In genomic region chr5:139193928-139194327, GRCh38 we compare ENCODE assay signal across 10 cellular contexts. TPM values are rescaled to one million over a fixed set of nuclear protein-coding genes. Genes with fewer than 3 reads are reported as not detected.
DNase-seq lines count a peak whose midpoint lies in the region; ATAC-seq and TF ChIP-seq lines count a peak whose summit lies in the region.
"Had no signal": no experiment of that assay in that cellular context is flagged by ENCODE, and none has a peak within 500 bp of the region (broad histone marks: within the 10 kb centered on the region; RNA-seq: fewer than 3 reads in every experiment).

No MANE protein-coding gene starts in this region.

- H3K27ac ChIP-seq in CD8-positive, alpha-beta T cell (ENCODE audit: low read depth, low read length): no peak overlapping the region
- no peak overlapping the region for H3K27ac ChIP-seq in HEK293 (ENCODE audit: extremely low read depth, low read depth, low read length)

- H3K9ac ChIP-seq in adipocyte (ENCODE audit: low read length): no peak overlapping the region

- intact Hi-C loops in CD8-positive, alpha-beta T cell (cut with DNase I, micrococcal nuclease): no loop called here

- no peaks in the 10 kb centered on the region for H3K9me3 ChIP-seq in CD8-positive, alpha-beta T cell (ENCODE audit: low read length)
- no peaks in the 10 kb centered on the region for H3K9me3 ChIP-seq in HEK293 (ENCODE audit: control insufficient read depth, insufficient read depth, low read depth, low read length)
- H3K9me3 ChIP-seq in adipocyte (ENCODE audit: control insufficient read depth, low read length): no peaks in the 10 kb centered on the region

- POLR2A ChIA-PET in CD8-positive, alpha-beta T cell (lab: Charles Lee): no interaction called here
- POLR2A ChIA-PET in HEK293 (lab: Yijun Ruan, JAX): interaction anchor here (1.1 kb wide), 1 partner anchor 148 kb away, joined by 3 read pairs; the partner anchor contains the start of gene PAIP2

- ATAC-seq in CD8-positive, alpha-beta T cell: no peak
- ATAC-seq in GM21786 (IDR thresholded peaks at IDR 0.05; ENCODE audit: unreplicated experiment): no peak
- ATAC-seq: activated CD4-positive, CD25-positive, alpha-beta regulatory T cell treated with anti-CD3 and anti-CD28 coated beads, Interleukin-2, amount 50 U/mL, for 24 hours had no signal

- no peak overlapping the region for H3K4me3 ChIP-seq in CD8-positive, alpha-beta T cell (ENCODE audit: low read depth, low read length)
- H3K4me3 ChIP-seq in HEK293 (ENCODE audit: low read depth, low read length) (no peak overlapping the region), adipocyte (ENCODE audit: low read length) (no peak overlapping the region)

- H3K4me1 ChIP-seq in CD8-positive, alpha-beta T cell (ENCODE audit: insufficient read depth, low read length): peaks cover 8% of the 10 kb centered on the region
- H3K4me1 ChIP-seq in HEK293 (ENCODE audit: control insufficient read depth, insufficient read depth, low read length) (peaks cover 12% of the 10 kb centered on the region), adipocyte (ENCODE audit: control insufficient read depth, insufficient read depth, low read length) (peaks cover 20% of the 10 kb centered on the region)

- peaks cover 13% of the 10 kb centered on the region for H3K36me3 Mint-ChIP-seq in CD8-positive, alpha-beta T cell

- no peak overlapping the region for H3K27ac Mint-ChIP-seq in CD8-positive, alpha-beta T cell

- no peak for DNase-seq in CD8-positive, alpha-beta T cell
- DNase-seq in adipocyte (ENCODE audit: low read depth) (peak; percentile 8), kidney tubule cell (ENCODE audit: low spot score) (peak; percentile 39), COLO668 (lab: John Stamatoyannopoulos, UW; ENCODE audit: unreplicated experiment) (no peak), HCEC 1CT (no peak), T1000 (lab: John Stamatoyannopoulos, UW) (no peak)
- DNase-seq: NCI-H510A had no signal

- H3K4me3 Mint-ChIP-seq in CD8-positive, alpha-beta T cell: no peak overlapping the region

- CTCF ChIA-PET in CD8-positive, alpha-beta T cell (lab: Charles Lee): interaction anchor here (0.9 kb wide), 1 partner anchor 11 kb away, joined by 3 read pairs; no protein-coding TSS in a partner anchor
- CTCF ChIA-PET in HEK293 (lab: Yijun Ruan, JAX): interaction anchor here (0.8 to 1.0 kb wide), 2 partner anchors 37 to 78 kb away, joined by 3 read pairs; no protein-coding TSS in a partner anchor

- H3K36me3 ChIP-seq in CD8-positive, alpha-beta T cell (ENCODE audit: insufficient read depth, low read length): no peaks in the 10 kb centered on the region
- H3K36me3 ChIP-seq in HEK293 (ENCODE audit: control insufficient read depth in 2 of 2, insufficient read depth in 1 of 2, low read length in 2 of 2) (peaks cover 0 to 14% of the 10 kb centered on the region in 2 experiments; a peak in 2 of 3 replicates), adipocyte (ENCODE audit: control insufficient read depth, insufficient read depth, low read length, severe bottlenecking) (no peaks in the 10 kb centered on the region)

- peaks cover 29% of the 10 kb centered on the region for H3K4me1 Mint-ChIP-seq in CD8-positive, alpha-beta T cell (ENCODE audit: low read depth)

- no peaks in the 10 kb centered on the region for H3K9me3 Mint-ChIP-seq in CD8-positive, alpha-beta T cell

- TF ChIP-seq CTCF in CD8-positive, alpha-beta T cell (IDR thresholded peaks at IDR 0.05): peak; percentile 20
- no peak for TF ChIP-seq CTCF in HEK293 (tag by site-specific recombination; IDR thresholded peaks at IDR 0.05)

- no peaks in the 10 kb centered on the region for H3K27me3 ChIP-seq in CD8-positive, alpha-beta T cell (ENCODE audit: insufficient read depth, low read length)
- H3K27me3 ChIP-seq in adipocyte (replicated peaks; ENCODE audit: control insufficient read depth, insufficient read depth, low read length): no peaks in the 10 kb centered on the region

- no peaks in the 10 kb centered on the region for H3K27me3 Mint-ChIP-seq in CD8-positive, alpha-beta T cell (ENCODE audit: low read depth)

TF ChIP-seq in HEK293, 187 proteins besides CTCF, POLR2A, EP300 and RAD21:
- TF ChIP-seq PRDM1 (tag by site-specific recombination; IDR thresholded peaks at IDR 0.05): 0 out of 2 replicates have a peak, but pooled peaks have one; percentile 12
- no peak for TF ChIP-seq ZNF404 (tag by site-specific recombination; IDR thresholded peaks at IDR 0.05)
- TF ChIP-seq ZNF555 (tag by site-specific recombination; conservative IDR thresholded peaks at IDR 0.05): no peak

RNA-seq across cellular contexts. Expression of gene SIL1, which starts 4.2 kb away (rescaled TPM):
- total RNA-seq in CD8-positive, alpha-beta T cell: 10 to 100 TPM; 14.0 to 19.5 TPM

Comparison
In these comparisons a context has a peak if more than half of its experiments do, and no peak if none do; other contexts are left out.
1. DNase-seq: peak in adipocyte (single experiment) and kidney tubule cell (single experiment); none in CD8-positive, alpha-beta T cell (0 of 7), COLO668 (single experiment), HCEC 1CT (single experiment) and T1000 (single experiment).